1 cellular context compared by ENCODE assay signal in genomic region chr1:206469933-206470691, GRCh38.
TF ChIP-seq lines count a peak whose summit lies in the region.

Gene IKBKE, plus strand, starts transcription at chr1:206470476. Its CDS starts 2,752 bp downstream, at chr1:206473228.

TF ChIP-seq in GM12878, 131 proteins besides CTCF, POLR2A, EP300 and RAD21 (continued from another document and continues in another):
- TF ChIP-seq RELB (IDR thresholded peaks at IDR 0.05; ENCODE audit: low read depth) (no peak; the same call in 1 of the 2 replicates), BMI1 (IDR thresholded peaks at IDR 0.05; ENCODE audit: borderline replicate concordance) (no peak), BACH1 (IDR thresholded peaks at IDR 0.05; ENCODE audit: borderline replicate concordance) (no peak), EZH2 (IDR thresholded peaks at IDR 0.05; ENCODE audit: borderline replicate concordance, control insufficient read depth, low read depth, low read length) (no peak), NR2C2 (IDR thresholded peaks at IDR 0.05; ENCODE audit: borderline replicate concordance, control insufficient read depth, insufficient read length, low read depth) (no peak), HDGF (IDR thresholded peaks at IDR 0.05) (0 out of 2 replicates have a peak, but pooled peaks have one; percentile 58), PRDM15 (CRISPR knock-in tag; IDR thresholded peaks at IDR 0.05) (no peak), NFYA (IDR thresholded peaks at IDR 0.05; ENCODE audit: borderline replicate concordance, low read depth, low read length) (no peak), HSF1 (IDR thresholded peaks at IDR 0.05; ENCODE audit: low read depth, low read length) (no peak), USF2 (IDR thresholded peaks at IDR 0.05; ENCODE audit: borderline replicate concordance, low read depth, low read length) (no peak), ATF3 (IDR thresholded peaks at IDR 0.05; ENCODE audit: borderline replicate concordance, extremely low read depth, low read depth, low read length) (no peak), CEBPZ (IDR thresholded peaks at IDR 0.05; ENCODE audit: low read depth, low read length) (no peak), IKZF1 (conservative IDR thresholded peaks at IDR 0.05) (peak; percentile 46), RELA (IDR thresholded peaks at IDR 0.05; ENCODE audit: borderline replicate concordance, partially characterized antibody) (no peak), SREBF1 (IDR thresholded peaks at IDR 0.05; ENCODE audit: low read length) (no peak), GABPA (IDR thresholded peaks at IDR 0.05; ENCODE audit: low read depth) (no peak), MTA2 (IDR thresholded peaks at IDR 0.05; ENCODE audit: low read depth) (no peak), NRF1 (conservative IDR thresholded peaks at IDR 0.05; ENCODE audit: low read depth, low read length) (no peak), SREBF2 (IDR thresholded peaks at IDR 0.05; ENCODE audit: low read length) (no peak), WRNIP1 (IDR thresholded peaks at IDR 0.05; ENCODE audit: borderline replicate concordance, low read depth, low read length) (0 out of 2 replicates have a peak, but pooled peaks have one; percentile 60), HCFC1 (IDR thresholded peaks at IDR 0.05; ENCODE audit: low read length) (no peak), ZBTB33 (IDR thresholded peaks at IDR 0.05) (no peak), POLR2AphosphoS5 (IDR thresholded peaks at IDR 0.05; ENCODE audit: low read length) (peak; percentile 44), RUNX3 (IDR thresholded peaks at IDR 0.05; ENCODE audit: low read length) (peak; percentile 40; the same call in 1 of the 2 replicates), PKNOX1 (IDR thresholded peaks at IDR 0.05) (peak; percentile 41; the same call in 1 of the 2 replicates), ESRRA (IDR thresholded peaks at IDR 0.05; ENCODE audit: low read length) (peak; percentile 52; the same call in 1 of the 2 replicates), CEBPB (IDR thresholded peaks at IDR 0.05; ENCODE audit: borderline replicate concordance in 1 of 2, low read depth in 2 of 2, low read length in 2 of 2) (no peak), PAX8 (IDR thresholded peaks at IDR 0.05) (no peak), CREM (IDR thresholded peaks at IDR 0.05; ENCODE audit: low read depth) (no peak), SMC3 (IDR thresholded peaks at IDR 0.05; ENCODE audit: borderline replicate concordance, low read length) (0 out of 2 replicates have a peak, but pooled peaks have one; percentile 9), GATAD2B (conservative IDR thresholded peaks at IDR 0.05; ENCODE audit: low read depth) (0 out of 2 replicates have a peak, but pooled peaks have one; percentile 9), EED (IDR thresholded peaks at IDR 0.05; ENCODE audit: low read depth) (peak; percentile 13; the same call in 1 of the 2 replicates), ZSCAN29 (IDR thresholded peaks at IDR 0.05) (no peak), RBBP5 (conservative IDR thresholded peaks at IDR 0.05) (no peak)
- TF ChIP-seq, protein P1, sequence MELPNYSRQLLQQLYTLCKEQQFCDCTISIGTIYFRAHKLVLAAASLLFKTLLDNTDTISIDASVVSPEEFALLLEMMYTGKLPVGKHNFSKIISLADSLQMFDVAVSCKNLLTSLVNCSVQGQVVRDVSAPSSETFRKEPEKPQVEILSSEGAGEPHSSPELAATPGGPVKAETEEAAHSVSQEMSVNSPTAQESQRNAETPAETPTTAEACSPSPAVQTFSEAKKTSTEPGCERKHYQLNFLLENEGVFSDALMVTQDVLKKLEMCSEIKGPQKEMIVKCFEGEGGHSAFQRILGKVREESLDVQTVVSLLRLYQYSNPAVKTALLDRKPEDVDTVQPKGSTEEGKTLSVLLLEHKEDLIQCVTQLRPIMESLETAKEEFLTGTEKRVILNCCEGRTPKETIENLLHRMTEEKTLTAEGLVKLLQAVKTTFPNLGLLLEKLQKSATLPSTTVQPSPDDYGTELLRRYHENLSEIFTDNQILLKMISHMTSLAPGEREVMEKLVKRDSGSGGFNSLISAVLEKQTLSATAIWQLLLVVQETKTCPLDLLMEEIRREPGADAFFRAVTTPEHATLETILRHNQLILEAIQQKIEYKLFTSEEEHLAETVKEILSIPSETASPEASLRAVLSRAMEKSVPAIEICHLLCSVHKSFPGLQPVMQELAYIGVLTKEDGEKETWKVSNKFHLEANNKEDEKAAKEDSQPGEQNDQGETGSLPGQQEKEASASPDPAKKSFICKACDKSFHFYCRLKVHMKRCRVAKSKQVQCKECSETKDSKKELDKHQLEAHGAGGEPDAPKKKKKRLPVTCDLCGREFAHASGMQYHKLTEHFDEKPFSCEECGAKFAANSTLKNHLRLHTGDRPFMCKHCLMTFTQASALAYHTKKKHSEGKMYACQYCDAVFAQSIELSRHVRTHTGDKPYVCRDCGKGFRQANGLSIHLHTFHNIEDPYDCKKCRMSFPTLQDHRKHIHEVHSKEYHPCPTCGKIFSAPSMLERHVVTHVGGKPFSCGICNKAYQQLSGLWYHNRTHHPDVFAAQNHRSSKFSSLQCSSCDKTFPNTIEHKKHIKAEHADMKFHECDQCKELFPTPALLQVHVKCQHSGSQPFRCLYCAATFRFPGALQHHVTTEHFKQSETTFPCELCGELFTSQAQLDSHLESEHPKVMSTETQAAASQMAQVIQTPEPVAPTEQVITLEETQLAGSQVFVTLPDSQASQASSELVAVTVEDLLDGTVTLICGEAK (IDR thresholded peaks at IDR 0.05; ENCODE audit: borderline replicate concordance) = no peak
- TF ChIP-seq, protein P2, sequence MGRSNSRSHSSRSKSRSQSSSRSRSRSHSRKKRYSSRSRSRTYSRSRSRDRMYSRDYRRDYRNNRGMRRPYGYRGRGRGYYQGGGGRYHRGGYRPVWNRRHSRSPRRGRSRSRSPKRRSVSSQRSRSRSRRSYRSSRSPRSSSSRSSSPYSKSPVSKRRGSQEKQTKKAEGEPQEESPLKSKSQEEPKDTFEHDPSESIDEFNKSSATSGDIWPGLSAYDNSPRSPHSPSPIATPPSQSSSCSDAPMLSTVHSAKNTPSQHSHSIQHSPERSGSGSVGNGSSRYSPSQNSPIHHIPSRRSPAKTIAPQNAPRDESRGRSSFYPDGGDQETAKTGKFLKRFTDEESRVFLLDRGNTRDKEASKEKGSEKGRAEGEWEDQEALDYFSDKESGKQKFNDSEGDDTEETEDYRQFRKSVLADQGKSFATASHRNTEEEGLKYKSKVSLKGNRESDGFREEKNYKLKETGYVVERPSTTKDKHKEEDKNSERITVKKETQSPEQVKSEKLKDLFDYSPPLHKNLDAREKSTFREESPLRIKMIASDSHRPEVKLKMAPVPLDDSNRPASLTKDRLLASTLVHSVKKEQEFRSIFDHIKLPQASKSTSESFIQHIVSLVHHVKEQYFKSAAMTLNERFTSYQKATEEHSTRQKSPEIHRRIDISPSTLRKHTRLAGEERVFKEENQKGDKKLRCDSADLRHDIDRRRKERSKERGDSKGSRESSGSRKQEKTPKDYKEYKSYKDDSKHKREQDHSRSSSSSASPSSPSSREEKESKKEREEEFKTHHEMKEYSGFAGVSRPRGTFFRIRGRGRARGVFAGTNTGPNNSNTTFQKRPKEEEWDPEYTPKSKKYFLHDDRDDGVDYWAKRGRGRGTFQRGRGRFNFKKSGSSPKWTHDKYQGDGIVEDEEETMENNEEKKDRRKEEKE (IDR thresholded peaks at IDR 0.05) = no peak
